Comparison of ENCODE assay signal across 27 cellular contexts in genomic region chr4:97653701-97654100, GRCh38.
"Had no signal": no experiment of that assay in that cellular context is flagged by ENCODE, and none has a peak within 500 bp of the region (broad histone marks: within the 10 kb centered on the region; RNA-seq: fewer than 3 reads in every experiment).

No MANE protein-coding gene starts in this region.

- H3K36me3 Mint-ChIP-seq: immature natural killer cell; naive B cell; natural killer cell treated with Interleukin-12 subunit alpha and Interleukin-12 subunit beta and Interleukin-15 and Interleukin-18, amount 100 ng/mL, for 72 hours; stimulated activated effector memory CD8-positive, alpha-beta T cell treated with anti-CD3 and anti-CD28 coated beads, Interleukin-12 subunit alpha, Interleukin-12 subunit beta, amount 100 ng/mL, for 72 hours had no signal

- H3K9me3 ChIP-seq: heart right ventricle, lower lobe of right lung, mucosa of descending colon, prostate gland, right atrium auricular region, sigmoid colon, testis, tibial artery, upper lobe of left lung had no signal

- H3K4me1 Mint-ChIP-seq: immature natural killer cell; naive B cell; neural crest cell; stimulated activated effector memory CD8-positive, alpha-beta T cell treated with anti-CD3 and anti-CD28 coated beads, Interleukin-12 subunit alpha, Interleukin-12 subunit beta, amount 100 ng/mL, for 72 hours had no signal

- ATAC-seq: effector memory CD8-positive, alpha-beta T cell; foreskin keratinocyte; heart right ventricle; left ventricle myocardium superior; lower lobe of right lung; mucosa of descending colon; natural killer cell treated with Interleukin-12 subunit alpha and Interleukin-12 subunit beta and Interleukin-15 and Interleukin-18, amount 100 ng/mL, for 72 hours; stimulated activated effector memory CD8-positive, alpha-beta T cell treated with anti-CD3 and anti-CD28 coated beads, Interleukin-12 subunit alpha, Interleukin-12 subunit beta, amount 100 ng/mL, for 72 hours had no signal

- H3K4me3 ChIP-seq: heart right ventricle, lower lobe of right lung, mucosa of descending colon, prostate gland, right atrium auricular region, sigmoid colon, stomach, testis, tibial artery, upper lobe of left lung had no signal

- H3K9me3 Mint-ChIP-seq: neural crest cell had no signal

- H3K27ac Mint-ChIP-seq: effector memory CD8-positive, alpha-beta T cell; immature natural killer cell; naive B cell; natural killer cell treated with Interleukin-12 subunit alpha and Interleukin-12 subunit beta and Interleukin-15 and Interleukin-18, amount 100 ng/mL, for 72 hours; stimulated activated effector memory CD8-positive, alpha-beta T cell treated with anti-CD3 and anti-CD28 coated beads, Interleukin-12 subunit alpha, Interleukin-12 subunit beta, amount 100 ng/mL, for 72 hours had no signal

- H3K27me3 ChIP-seq: foreskin keratinocyte, heart right ventricle, right atrium auricular region, sigmoid colon, stomach, testis, tibial artery, upper lobe of left lung had no signal

- H3K36me3 ChIP-seq: heart right ventricle, lower lobe of right lung, prostate gland, right atrium auricular region, sigmoid colon, stomach, tibial artery, upper lobe of left lung had no signal

- H3K27ac ChIP-seq: foreskin keratinocyte, heart right ventricle, lower lobe of right lung, prostate gland, right atrium auricular region, sigmoid colon, stomach, testis, tibial artery, upper lobe of left lung had no signal

- H3K27me3 Mint-ChIP-seq: effector memory CD8-positive, alpha-beta T cell; naive B cell; natural killer cell treated with Interleukin-12 subunit alpha and Interleukin-12 subunit beta and Interleukin-15 and Interleukin-18, amount 100 ng/mL, for 72 hours had no signal

- H3K4me1 ChIP-seq: heart right ventricle, lower lobe of right lung, prostate gland, right atrium auricular region, sigmoid colon, stomach, testis, tibial artery, upper lobe of left lung had no signal

- DNase-seq: cortex of kidney; effector memory CD8-positive, alpha-beta T cell; foreskin keratinocyte; glutamatergic neuron; heart right ventricle; hippocampal formation; immature natural killer cell; islet precursor cell; kidney glomerular epithelial cell; left ventricle myocardium superior; lower lobe of right lung; mucosa of descending colon; naive B cell; nucleus accumbens; sigmoid colon; stimulated activated CD4-positive, alpha-beta T cell treated with anti-CD3 and anti-CD28 coated beads, Interleukin-2, amount 100 ng/mL, for 24 hours; stimulated activated CD4-positive, alpha-beta T cell treated with anti-CD3 and anti-CD28 coated beads, Interleukin-4, amount 100 ng/mL, for 24 hours; stimulated activated naive CD4-positive, alpha-beta T cell treated with Interleukin-2 at 50 U/mL for 16 hours; stomach; testis; tibial artery; upper lobe of left lung had no signal

- H3K4me3 Mint-ChIP-seq: effector memory CD8-positive, alpha-beta T cell; immature natural killer cell; naive B cell; natural killer cell treated with Interleukin-12 subunit alpha and Interleukin-12 subunit beta and Interleukin-15 and Interleukin-18, amount 100 ng/mL, for 72 hours; neural crest cell; stimulated activated effector memory CD8-positive, alpha-beta T cell treated with anti-CD3 and anti-CD28 coated beads, Interleukin-12 subunit alpha, Interleukin-12 subunit beta, amount 100 ng/mL, for 72 hours had no signal
